ENCODE assay signal across 26 cellular contexts in genomic region chr3:58769065-58769464, GRCh38.
"Had no signal": no experiment of that assay in that cellular context is flagged by ENCODE, and none has a peak within 500 bp of the region (broad histone marks: within the 10 kb centered on the region; RNA-seq: fewer than 3 reads in every experiment).

No MANE protein-coding gene starts in this region.

- H3K4me1 ChIP-seq: neural progenitor cell, parathyroid adenoma, psoas muscle, right lobe of liver, sigmoid colon, suprapubic skin, testis, tibial artery, transverse colon, upper lobe of right lung, uterus had no signal

- H3K36me3 ChIP-seq: neural progenitor cell, ovary, right lobe of liver, sigmoid colon, suprapubic skin, tibial artery, transverse colon, upper lobe of right lung, uterus had no signal

- ATAC-seq: natural killer cell; psoas muscle; right cardiac atrium; right lobe of liver; stimulated activated memory B cell treated with anti-CD40 and anti-IgM and Interleukin-4, amounts not matched to agents 10 μg/mL and 1 μg/mL and 100 μg/mL, for 72 hours; stimulated activated naive CD8-positive, alpha-beta T cell treated with anti-CD3 and anti-CD28 coated beads, Interleukin-15, amount 100 ng/mL, for 72 hours; stimulated activated naive CD8-positive, alpha-beta T cell treated with anti-CD3 and anti-CD28 coated beads, Interleukin-15, Interleukin-2, amounts not matched to agents 100 U/mL and 50 U/mL, for 24 hours; upper lobe of right lung had no signal

- H3K4me3 ChIP-seq: neural progenitor cell, ovary, psoas muscle, right lobe of liver, sigmoid colon, suprapubic skin, testis, tibial artery, transverse colon, upper lobe of right lung, uterus had no signal

- H3K27ac ChIP-seq: neural progenitor cell, ovary, parathyroid adenoma, psoas muscle, right lobe of liver, sigmoid colon, suprapubic skin, testis, tibial artery, transverse colon, upper lobe of right lung, uterus had no signal

- H3K27me3 ChIP-seq: neural progenitor cell, ovary, right lobe of liver, sigmoid colon, suprapubic skin, testis, tibial artery, transverse colon, upper lobe of right lung, uterus had no signal

- DNase-seq: natural killer cell; occipital lobe; ovary; posterior cingulate gyrus; psoas muscle; right cardiac atrium; right lobe of liver; sigmoid colon; small intestine; stimulated activated CD4-positive, alpha-beta T cell treated with anti-CD3 and anti-CD28 coated beads, Interleukin-1b, Interleukin-23, amount 100 ng/mL, for 48 hours; stimulated activated CD4-positive, alpha-beta T cell treated with anti-CD3 and anti-CD28 coated beads, Interleukin-4, amount 100 ng/mL, for 1 hour; stimulated activated CD4-positive, alpha-beta T cell treated with anti-CD3 and anti-CD28 coated beads, Interleukin-4, amount 100 ng/mL, for 4 hours; stimulated activated CD8-positive, alpha-beta memory T cell treated with anti-CD3 and anti-CD28 coated beads, Interleukin-4, amount 100 ng/mL, for 48 hours; stimulated activated naive CD4-positive, alpha-beta T cell; stimulated activated naive CD8-positive, alpha-beta T cell treated with anti-CD3 and anti-CD28 coated beads, Interleukin-15, amount 100 ng/mL, for 72 hours; stimulated activated naive CD8-positive, alpha-beta T cell treated with anti-CD3 and anti-CD28 coated beads, Interleukin-15, Interleukin-2, amounts not matched to agents 100 U/mL and 50 U/mL, for 24 hours; substantia nigra; testis; tibial artery; transverse colon; upper lobe of right lung; uterus had no signal

- H3K9me3 ChIP-seq: psoas muscle, right lobe of liver, testis, upper lobe of right lung, uterus had no signal
